Comparison of ENCODE assay signal across 8 cellular contexts in the genomic region with DNA sequence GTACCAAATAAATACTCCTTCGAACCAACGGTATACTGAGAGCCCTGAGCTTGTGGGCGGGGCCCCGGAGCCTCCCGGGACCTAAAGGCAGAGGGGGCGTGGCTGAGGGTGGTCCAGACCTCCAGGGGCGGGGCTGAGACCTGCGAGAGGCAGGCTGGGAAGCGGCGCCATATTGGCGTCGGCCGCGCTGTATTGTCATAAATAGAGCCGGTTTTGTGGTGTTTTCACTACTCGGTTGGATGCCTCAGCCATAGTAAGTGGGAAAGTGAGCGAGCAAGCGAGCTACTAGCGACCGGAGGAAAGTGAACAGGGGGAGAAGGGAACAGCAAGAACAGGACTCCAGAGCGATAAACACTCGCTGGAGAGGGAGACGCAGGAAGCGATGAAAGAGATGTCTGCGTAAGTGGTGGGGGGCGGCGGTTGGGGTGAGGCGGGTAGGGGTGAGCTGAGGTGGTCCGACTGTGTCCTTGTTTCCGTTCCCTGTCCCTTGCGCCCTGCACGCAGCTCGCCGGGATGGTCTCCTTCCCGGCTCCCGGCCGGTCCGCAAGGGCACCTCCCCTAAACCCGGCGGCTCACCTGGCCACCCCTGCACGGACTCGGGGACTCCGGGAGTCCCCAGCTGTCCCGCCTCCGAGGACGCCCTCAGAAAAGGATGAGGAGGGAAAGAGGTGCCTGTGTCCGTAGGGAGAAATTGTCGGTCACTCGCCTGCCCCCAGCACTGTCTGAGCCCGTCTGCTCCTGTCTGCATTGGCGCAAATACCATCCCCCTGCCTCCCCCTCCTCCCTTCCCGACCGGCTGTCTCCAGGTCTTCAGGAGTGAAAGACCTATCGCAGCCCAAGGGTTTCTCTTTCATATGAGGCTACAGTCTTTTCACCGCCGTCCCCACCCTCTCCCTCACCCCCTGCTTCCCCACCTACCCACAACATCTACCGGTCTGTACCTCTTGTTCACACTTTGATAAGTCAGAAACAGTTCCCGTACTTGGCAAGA. TPM values are rescaled to one million over a fixed set of nuclear protein-coding genes. Genes with fewer than 3 reads are reported as not detected.
DNase-seq lines count a peak whose midpoint lies in the region; ATAC-seq and TF ChIP-seq lines count a peak whose summit lies in the region.

A gene (plus strand): TSS at position 172 of the 991 bp plus-strand sequence. CDS start 211 bp downstream, at position 383.

- H3K27me3 ChIP-seq in mucosa of rectum (ENCODE audit: control insufficient read depth in 2 of 2, insufficient read depth in 2 of 2, low read length in 2 of 2), result no peaks in the 10 kb centered on the region

- no peak for TF ChIP-seq CTCF in epithelial cell of proximal tubule (conservative IDR thresholded peaks at IDR 0.05; ENCODE audit: low read depth, low read length)

- H3K9ac ChIP-seq in mucosa of rectum (ENCODE audit: low read depth in 1 of 2, low read length in 2 of 2), result peak within 1 kb of the TSS; percentile 85 to 88

- H3K27ac Mint-ChIP-seq in IgD-negative memory B cell, result peak within 1 kb of the TSS; percentile 59 to 99 (median 96)

- peak within 1 kb of the TSS; percentile 83 to 90 for H3K27ac ChIP-seq in mucosa of rectum (ENCODE audit: low read depth in 2 of 2, low read length in 2 of 2)

- peaks cover 17 to 20% (median 19%) of the 10 kb centered on the region in 3 donors for H3K4me1 Mint-ChIP-seq in IgD-negative memory B cell

- H3K9me3 ChIP-seq in mucosa of rectum (ENCODE audit: control insufficient read depth in 2 of 2, low read length in 2 of 2), result no peaks in the 10 kb centered on the region

- H3K4me3 ChIP-seq in epithelial cell of proximal tubule (ENCODE audit: low read depth, low read length) (peak within 1 kb of the TSS; percentile 99), mucosa of rectum (ENCODE audit: low read length in 2 of 2) (peak within 1 kb of the TSS; percentile 89 to 92)

- peaks cover 2 to 11% of the 10 kb centered on the region in 2 donors for H3K4me1 ChIP-seq in mucosa of rectum (ENCODE audit: control insufficient read depth in 2 of 2, insufficient read depth in 2 of 2, low read length in 2 of 2)

- H3K4me3 Mint-ChIP-seq in IgD-negative memory B cell, result peak within 1 kb of the TSS; percentile 91 to 100 (median 97)

- DNase-seq in DMS 273 treated with DMSO at 0.1 percent for 48 hours (lab: John Stamatoyannopoulos, UW) (peak; percentile 68), OCI-M2 (lab: John Stamatoyannopoulos, UW; ENCODE audit: unreplicated experiment) (peak; percentile 54), activated T-cell treated with anti-CD3 and anti-CD28 coated beads for 4 hours (peak; percentile 98), epithelial cell of proximal tubule (ENCODE audit: low read depth) (no peak)
- DNase-seq in stimulated activated CD8-positive, alpha-beta memory T cell treated with anti-CD3 and anti-CD28 coated beads, Interleukin-4, amount 100 ng/mL, for 48 hours, result peak; percentile 99

- ATAC-seq in GM21529 (IDR thresholded peaks at IDR 0.05; ENCODE audit: unreplicated experiment), result peak; percentile 99

- H3K9me3 Mint-ChIP-seq in IgD-negative memory B cell, result no peaks in the 10 kb centered on the region

- H3K36me3 Mint-ChIP-seq in IgD-negative memory B cell, result peaks cover 8% of the 10 kb centered on the region

- H3K36me3 ChIP-seq in mucosa of rectum (ENCODE audit: control insufficient read depth in 2 of 2, insufficient read depth in 2 of 2, low read length in 2 of 2), result peaks cover 7 to 10% of the 10 kb centered on the region in 2 donors

- H3K27me3 Mint-ChIP-seq in IgD-negative memory B cell, result no peaks in the 10 kb centered on the region

RNA-seq across cellular contexts. Expression of the gene that starts here (rescaled TPM):
- polyA plus RNA-seq in IgD-negative memory B cell, result 16.8 TPM
- total RNA-seq in epithelial cell of proximal tubule, result 9.1 and 12.6 TPM in 2 replicates
